In the genomic region with DNA sequence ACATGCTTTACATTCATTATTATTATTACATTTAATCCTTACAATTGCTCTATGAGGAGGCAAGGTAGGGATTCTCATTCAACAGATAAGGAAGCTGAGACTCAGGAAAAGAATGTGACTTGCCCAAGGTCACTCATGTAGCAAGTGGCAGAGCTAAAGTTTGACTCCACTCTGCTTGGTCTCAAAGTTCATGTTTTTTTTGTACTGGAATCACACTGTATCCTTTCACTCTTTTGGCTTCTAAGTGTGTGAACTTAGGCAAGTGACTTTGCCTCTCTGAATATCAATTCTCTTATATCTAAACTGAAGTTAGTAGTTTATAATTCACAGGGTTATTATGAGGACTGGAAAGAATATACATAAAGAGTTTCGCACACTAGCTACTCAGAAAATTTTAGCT, we compare ENCODE assay signal across 10 cellular contexts.
"Had no signal": no experiment of that assay in that cellular context is flagged by ENCODE, and none has a peak within 500 bp of the region (broad histone marks: within the 10 kb centered on the region; RNA-seq: fewer than 3 reads in every experiment).

No MANE protein-coding gene starts in this region.

- DNase-seq: GM23248, GOT3, H7, HFFc6, IMR-90, KG1 had no signal

- H3K4me3 ChIP-seq: GM23248, HAP-1, K562 had no signal

- H3K9me3 ChIP-seq: HAP-1 had no signal

- H2AFZ ChIP-seq: GM23248 had no signal

- ATAC-seq: HCT116, K562 had no signal

- FAIRE-seq: K562 had no signal

- H3K27ac ChIP-seq: GM23248, HL-60 had no signal

- H3K9ac ChIP-seq: GM23248 had no signal

- H3K36me3 ChIP-seq: HAP-1 had no signal
